ENCODE assay signal across 19 cellular contexts in the genomic region with DNA sequence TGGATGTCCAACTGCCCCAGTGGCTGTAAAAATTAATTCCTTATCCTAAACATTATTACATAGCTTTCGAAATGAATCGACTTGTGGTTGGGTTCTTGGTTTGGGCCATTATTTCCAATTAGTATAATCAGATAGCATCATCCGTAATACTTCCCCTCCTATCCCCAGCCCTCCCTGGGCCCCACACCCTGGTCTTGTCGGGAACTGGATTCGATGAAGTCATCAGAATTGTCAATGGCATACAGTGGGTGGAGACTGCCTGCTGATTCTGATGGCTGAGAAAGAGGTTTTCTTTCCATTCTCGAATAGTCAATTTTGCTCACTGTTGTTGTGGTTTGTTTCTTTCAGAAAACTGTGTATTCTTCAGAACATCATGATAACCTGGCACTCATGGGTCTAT.
A peak's percentile ranks its signal among the peaks of the same experiment; 100 is the strongest.
DNase-seq lines count a peak whose midpoint lies in the region; ATAC-seq, FAIRE-seq and TF ChIP-seq lines count a peak whose summit lies in the region.
"Had no signal": no experiment of that assay in that cellular context is flagged by ENCODE, and none has a peak within 500 bp of the region (broad histone marks: within the 10 kb centered on the region; RNA-seq: fewer than 3 reads in every experiment).

No MANE protein-coding gene starts in this region.

- in situ Hi-C loops in G401 (cut with HindIII; ENCODE audit: low sequenced_read_pairs), result no loop called here

- intact Hi-C loops in activated naive CD4-positive, alpha-beta T cell treated with anti-CD3 and anti-CD28 coated beads for 36 hours (cut with micrococcal nuclease), result no loop called here

- no peak for TF ChIP-seq POLR2A in GM18505 (IDR thresholded peaks at IDR 0.05; ENCODE audit: borderline replicate concordance, extremely low read depth, insufficient read depth, insufficient read length)

- no peak for TF ChIP-seq CTCF in coronary artery (IDR thresholded peaks at IDR 0.05)

- H3K4me1 Mint-ChIP-seq in activated naive CD4-positive, alpha-beta T cell treated with anti-CD3 and anti-CD28 coated beads for 36 hours (ENCODE audit: low read depth), result peaks cover 7% of the 10 kb centered on the region
- peaks cover 2% of the 10 kb centered on the region for H3K4me1 Mint-ChIP-seq in T-helper 17 cell

- H3K4me3 Mint-ChIP-seq in activated naive CD4-positive, alpha-beta T cell treated with anti-CD3 and anti-CD28 coated beads for 36 hours, result no peak overlapping the region
- H3K4me3 Mint-ChIP-seq in T-helper 17 cell, result no peak overlapping the region
- H3K4me3 Mint-ChIP-seq: CD4-positive, CD25-positive, alpha-beta regulatory T cell had no signal

- H3K4me3 ChIP-seq in coronary artery, result no peak overlapping the region
- H3K4me3 ChIP-seq: A549 had no signal

- CTCF ChIA-PET in activated naive CD4-positive, alpha-beta T cell treated with anti-CD3 and anti-CD28 coated beads for 36 hours (lab: Charles Lee), result no interaction called here

- H3K27me3 Mint-ChIP-seq in activated naive CD4-positive, alpha-beta T cell treated with anti-CD3 and anti-CD28 coated beads for 36 hours (ENCODE audit: low read depth), result no peaks in the 10 kb centered on the region
- peaks cover 26% of the 10 kb centered on the region for H3K27me3 Mint-ChIP-seq in T-helper 17 cell

- H3K9me3 ChIP-seq in T-helper 17 cell (ENCODE audit: control insufficient read depth, low read length, poor library complexity, severe bottlenecking), result no peaks in the 10 kb centered on the region

- H3K36me3 Mint-ChIP-seq in activated naive CD4-positive, alpha-beta T cell treated with anti-CD3 and anti-CD28 coated beads for 36 hours (ENCODE audit: low read depth), result no peaks in the 10 kb centered on the region
- no peaks in the 10 kb centered on the region for H3K36me3 Mint-ChIP-seq in T-helper 17 cell (ENCODE audit: low read depth)
- H3K36me3 Mint-ChIP-seq: CD4-positive, CD25-positive, alpha-beta regulatory T cell had no signal

- no peak for ATAC-seq in T-helper 17 cell
- no peak for ATAC-seq in GM18505 (IDR thresholded peaks at IDR 0.05; ENCODE audit: unreplicated experiment)

- no peak overlapping the region for H3K27ac ChIP-seq in coronary artery
- H3K27ac ChIP-seq: A549 had no signal

- H3K9me3 Mint-ChIP-seq in activated naive CD4-positive, alpha-beta T cell treated with anti-CD3 and anti-CD28 coated beads for 36 hours, result peaks cover 8% of the 10 kb centered on the region

- no peak overlapping the region for H3K27ac Mint-ChIP-seq in activated naive CD4-positive, alpha-beta T cell treated with anti-CD3 and anti-CD28 coated beads for 36 hours
- H3K27ac Mint-ChIP-seq in T-helper 17 cell, result no peak overlapping the region

- FAIRE-seq in HTR-8/SVneo (lab: Jason Lieb, UNC) (peak; percentile 68), urothelium cell line (lab: Jason Lieb, UNC) (no peak)
- FAIRE-seq: A549 had no signal

- peak; percentile 12 for DNase-seq in activated naive CD4-positive, alpha-beta T cell treated with Interleukin-2 at 50 U/mL for 16 hours
- no peak for DNase-seq in activated naive CD4-positive, alpha-beta T cell treated with anti-CD3 and anti-CD28 coated beads for 36 hours
- DNase-seq in HTR-8/SVneo (ENCODE audit: insufficient read length, low spot score) (no peak), coronary artery (ENCODE audit: low spot score) (peak; percentile 5), urothelium cell line (ENCODE audit: low spot score) (peak; percentile 52), T-helper 17 cell (no peak), G401 (ENCODE audit: low spot score) (no peak)
- DNase-seq: AML-193; Calu3; CD4-positive, CD25-positive, alpha-beta regulatory T cell; DND-41; GOT3; Karpas-422; MM.1S; NCI-H1105; NCI-H1694 treated with DMSO at 0.1 percent for 48 hours; NCI-H446 treated with DMSO at 0.1 percent for 48 hours had no signal

Comparison
In these comparisons a context has a peak if more than half of its experiments do, and no peak if none do; other contexts are left out.
1. DNase-seq: peak in activated naive CD4-positive, alpha-beta T cell treated with Interleukin-2 at 50 U/mL for 16 hours (single experiment), coronary artery (single experiment) and urothelium cell line (single experiment); none in activated naive CD4-positive, alpha-beta T cell treated with anti-CD3 and anti-CD28 coated beads for 36 hours (single experiment), HTR-8/SVneo (single experiment), T-helper 17 cell (0 of 3) and G401 (single experiment).